19 cellular contexts compared by ENCODE assay signal in the genomic region with DNA sequence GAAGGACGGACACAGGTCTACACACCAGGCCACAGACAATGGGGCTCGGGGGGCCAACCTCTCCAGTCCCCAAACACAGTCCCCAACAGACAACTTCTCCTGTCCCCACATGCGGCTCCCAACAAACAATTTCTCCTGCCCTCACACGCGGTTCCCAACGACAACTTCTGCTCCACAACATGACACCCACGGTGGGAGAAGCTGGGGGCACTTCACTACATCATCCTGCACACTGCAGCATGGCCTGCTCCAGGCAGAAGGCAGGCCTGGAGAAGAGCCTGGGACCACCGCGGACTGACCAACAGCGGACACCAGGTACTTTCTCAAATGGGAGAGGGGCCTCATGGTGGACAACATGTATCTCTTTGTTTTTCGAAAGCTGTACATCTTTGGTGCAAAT. TPM values are rescaled to one million over a fixed set of nuclear protein-coding genes. Genes with fewer than 3 reads are reported as not detected.
DNase-seq lines count a peak whose midpoint lies in the region; ATAC-seq and TF ChIP-seq lines count a peak whose summit lies in the region.
"Had no signal": no experiment of that assay in that cellular context is flagged by ENCODE, and none has a peak within 500 bp of the region (broad histone marks: within the 10 kb centered on the region; RNA-seq: fewer than 3 reads in every experiment).

No MANE protein-coding gene starts in this region.

- no peak overlapping the region for H3K18ac ChIP-seq in mesendoderm (ENCODE audit: low read length)

- H2AFZ ChIP-seq in Loucy (ENCODE audit: low read length) = no peak overlapping the region

- intact Hi-C loops in spleen (cut with DNase I; ENCODE audit: low total_unique reads) = no loop called here
- intact Hi-C loops in Calu3 (cut with micrococcal nuclease; ENCODE audit: unreplicated experiment) = no loop called here

- H3K4me1 ChIP-seq in Loucy (ENCODE audit: insufficient read depth, low read length, poor library complexity, severe bottlenecking) (peaks cover 41% of the 10 kb centered on the region), mesendoderm (ENCODE audit: control insufficient read depth, low read depth, low read length) (peaks cover 6% of the 10 kb centered on the region), spleen (peaks cover 13 to 64% (median 30%) of the 10 kb centered on the region in 6 donors)

- no peak overlapping the region for H3K9ac ChIP-seq in Loucy (ENCODE audit: low read depth, low read length, poor library complexity, severe bottlenecking)
- H3K9ac ChIP-seq in mesendoderm (ENCODE audit: low read length) = no peak overlapping the region
- H3K9ac ChIP-seq: BLaER1, SK-N-SH had no signal

- peak; percentile 9 for DNase-seq in D341Med (ENCODE audit: low spot score)
- no peak for DNase-seq in mesendoderm
- DNase-seq in spleen = peak; percentile 58
- no peak for DNase-seq in Calu3
- DNase-seq: CD4-positive, alpha-beta T cell; DMS 273 treated with DMSO at 0.1 percent for 48 hours; DMS79 treated with DMSO at 0.1 percent for 48 hours; NCI-H1092; NCI-H1417 treated with DMSO at 0.1 percent for 48 hours; NCI-H187; NCI-H2171 treated with DMSO at 0.1 percent for 48 hours; NCI-H345; NCI-H510A treated with DMSO at 0.1 percent for 48 hours; OCI-M1; SK-N-SH had no signal

- TF ChIP-seq CTCF in Loucy (conservative IDR thresholded peaks at IDR 0.05; ENCODE audit: low read length) (no peak), spleen (IDR thresholded peaks at IDR 0.05 in 8 of 11, conservative IDR thresholded peaks at IDR 0.05 in 3 of 11) (no peak), Calu3 (IDR thresholded peaks at IDR 0.05; ENCODE audit: unreplicated experiment) (no peak)

- H2AK5ac ChIP-seq in mesendoderm (ENCODE audit: low read length) = no peak overlapping the region

- H3K4ac ChIP-seq in mesendoderm (ENCODE audit: low read depth, low read length) = no peak overlapping the region

- H3K27me3 ChIP-seq in Loucy (ENCODE audit: insufficient read depth, low read length, poor library complexity, severe bottlenecking) (no peaks in the 10 kb centered on the region), mesendoderm (ENCODE audit: insufficient read depth, low read length, poor library complexity) (no peaks in the 10 kb centered on the region), spleen (replicated peaks in 1 of 7) (no peaks in the 10 kb centered on the region)
- H3K27me3 ChIP-seq: BLaER1 had no signal

- peaks cover 45% of the 10 kb centered on the region for H3K4me1 Mint-ChIP-seq in Calu3 (ENCODE audit: low read depth, unreplicated experiment)

- no peak overlapping the region for H2BK5ac ChIP-seq in mesendoderm (ENCODE audit: low read length)

- H3K4me3 Mint-ChIP-seq in Calu3 (ENCODE audit: low read depth, unreplicated experiment) = no peak overlapping the region
- H3K4me3 Mint-ChIP-seq: CD4-positive, alpha-beta T cell had no signal

- H3K23ac ChIP-seq in mesendoderm (ENCODE audit: low read length) = peak overlapping the region; percentile 66

- H3K27ac Mint-ChIP-seq in Calu3 (ENCODE audit: unreplicated experiment) = no peak overlapping the region

- H3K9me2 ChIP-seq in Loucy (replicated peaks; ENCODE audit: low read depth, low read length) = no peaks in the 10 kb centered on the region
- H3K9me2 ChIP-seq: SK-N-SH had no signal

- no peak for ATAC-seq in HG03521 (IDR thresholded peaks at IDR 0.05; ENCODE audit: unreplicated experiment)
- ATAC-seq in HG03520 (IDR thresholded peaks at IDR 0.05; ENCODE audit: unreplicated experiment) = no peak

- no peak overlapping the region for H3K4me3 ChIP-seq in Loucy (ENCODE audit: low read length, poor library complexity, severe bottlenecking)
- H3K4me3 ChIP-seq in mesendoderm (ENCODE audit: low read length) = no peak overlapping the region
- H3K4me3 ChIP-seq in spleen = no peak overlapping the region
- H3K4me3 ChIP-seq: BLaER1 had no signal

- no peaks in the 10 kb centered on the region for H3K27me3 Mint-ChIP-seq in Calu3 (ENCODE audit: unreplicated experiment)
- H3K27me3 Mint-ChIP-seq: CD4-positive, alpha-beta T cell had no signal

- peaks cover 89% of the 10 kb centered on the region for H3K79me2 ChIP-seq in Loucy (ENCODE audit: insufficient read depth, low read length)
- peaks cover 85% of the 10 kb centered on the region for H3K79me2 ChIP-seq in mesendoderm (ENCODE audit: control insufficient read depth, insufficient read depth, low read length)

- H2BK120ac ChIP-seq in mesendoderm (ENCODE audit: low read depth, low read length) = no peak overlapping the region

- no peaks in the 10 kb centered on the region for H3K9me3 Mint-ChIP-seq in Calu3 (ENCODE audit: low read depth, unreplicated experiment)
- H3K9me3 Mint-ChIP-seq: CD4-positive, alpha-beta T cell had no signal

- H3K36me3 ChIP-seq in Loucy (ENCODE audit: insufficient read depth, low read length) (peaks cover 4% of the 10 kb centered on the region; the same call in 1 of the 2 replicates), mesendoderm (ENCODE audit: control insufficient read depth, insufficient read depth, low read length) (peaks cover 1% of the 10 kb centered on the region), spleen (peaks cover 0 to 36% (median 0%) of the 10 kb centered on the region in 6 donors)

- no peak overlapping the region for H2BK15ac ChIP-seq in mesendoderm (replicated peaks; ENCODE audit: low read depth)

- H3K36me3 Mint-ChIP-seq in Calu3 (ENCODE audit: insufficient read depth, unreplicated experiment) = peaks cover 31% of the 10 kb centered on the region

- H3K56ac ChIP-seq in mesendoderm (ENCODE audit: low read length) = no peak overlapping the region

- no CpG with 5 or more reads among the region's 11 CpGs for WGBS in mesendoderm (ENCODE audit: extremely low coverage, insufficient coverage, low lambda C conversion rate)
- WGBS in spleen, 5 donors = 92 to 96% (median 96%) methylated on average over 9 to 11 of the region's 11 CpGs

- H3F3A ChIP-seq in Loucy (ENCODE audit: low read depth) = peaks cover 3% of the 10 kb centered on the region; the same call in 1 of the 2 replicates

- no peak overlapping the region for H4K5ac ChIP-seq in mesendoderm (ENCODE audit: low read length)

- CTCF ChIA-PET in Calu3 (lab: Charles Lee) = no interaction called here

- no TSS peak for BruUV-seq in Calu3 (replicated peaks; lab: Mats Ljungman, UMichigan)

- H4K8ac ChIP-seq in mesendoderm (ENCODE audit: low read depth, low read length) = no peak overlapping the region

- peaks cover 72% of the 10 kb centered on the region for H4K20me1 ChIP-seq in Loucy (ENCODE audit: insufficient read depth, low read length, poor library complexity, severe bottlenecking)

- no peak for TF ChIP-seq POLR2A in spleen (IDR thresholded peaks at IDR 0.05)

- H3K27ac ChIP-seq in mesendoderm (ENCODE audit: low read depth, low read length) = no peak overlapping the region
- no peak overlapping the region for H3K27ac ChIP-seq in spleen

- H3K4me2 ChIP-seq in Loucy (ENCODE audit: low read depth, low read length, poor library complexity, severe bottlenecking) (peak overlapping the region; percentile 7), mesendoderm (ENCODE audit: low read length) (no peak overlapping the region)
- H3K4me2 ChIP-seq: SK-N-SH had no signal

- H3K9me3 ChIP-seq in Loucy (ENCODE audit: insufficient read depth, low read depth, low read length) (no peaks in the 10 kb centered on the region), spleen (no peaks in the 10 kb centered on the region)
- H3K9me3 ChIP-seq: BLaER1, SK-N-SH had no signal

- peaks cover 35% of the 10 kb centered on the region for H3K79me1 ChIP-seq in mesendoderm (ENCODE audit: low read length)

RNA-seq across cellular contexts. Expression of a gene that starts 6.7 kb away (rescaled TPM):
- polyA plus RNA-seq in mesendoderm (2013, experiment 1 of 2) = 28.5 TPM
- 26.6 TPM for polyA plus RNA-seq in mesendoderm (2013, experiment 2 of 2)
- total RNA-seq in spleen (10 to 100 TPM; 15.5 to 28.3 (median 18.6) TPM), Calu3 (2022) (64.3 and 65.2 TPM in 2 replicates)
- polyA plus RNA-seq in spleen = 1 to 10 TPM; 4.3 to 7.2 (median 4.4) TPM

Comparison
In these comparisons a context has a peak if more than half of its experiments do, and no peak if none do; other contexts are left out.
1. DNase-seq: peak in D341Med (single experiment) and spleen (single experiment); none in mesendoderm (single experiment) and Calu3 (single experiment).